1 cellular context compared by ENCODE assay signal in genomic region chr11:133821776-133822175, GRCh38.
TF ChIP-seq lines count a peak whose summit lies in the region.

No MANE protein-coding gene starts in this region.

TF ChIP-seq in GM23338, 12 proteins besides CTCF, POLR2A, EP300 and RAD21 (continued from another document):
- TF ChIP-seq ETS1 (IDR thresholded peaks at IDR 0.05) = no peak
